8 cellular contexts compared by ENCODE assay signal in the genomic region with DNA sequence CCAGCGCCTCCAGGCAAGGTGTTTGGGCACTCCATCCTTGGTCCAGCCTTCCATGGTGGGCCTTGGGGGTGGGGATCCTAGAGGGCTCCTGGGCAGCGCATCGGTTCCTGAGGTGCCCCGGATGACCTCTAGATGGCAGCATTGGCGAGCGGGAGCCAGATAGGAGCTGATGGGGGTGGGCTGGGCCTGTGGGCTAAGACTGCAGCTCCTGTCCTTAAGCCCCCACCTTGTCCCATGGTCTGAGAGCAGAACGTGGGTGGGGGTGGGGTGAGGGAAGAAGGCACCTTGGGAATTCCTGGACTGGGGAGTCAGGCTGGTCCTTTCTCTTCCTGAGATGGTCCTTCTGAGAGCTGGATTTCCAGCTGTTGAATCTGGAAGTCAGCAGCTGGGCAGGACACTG.
DNase-seq lines count a peak whose midpoint lies in the region; ATAC-seq, FAIRE-seq and TF ChIP-seq lines count a peak whose summit lies in the region.

No MANE protein-coding gene starts in this region.

- no peaks in the 10 kb centered on the region for H3K27me3 ChIP-seq in BE2C

- no peak overlapping the region for H3K4me3 ChIP-seq in BE2C (ENCODE audit: low read depth, low read length)
- no peak overlapping the region for H3K4me3 ChIP-seq in fibroblast of mammary gland (ENCODE audit: control insufficient read depth, low read depth, low read length)

- H3K4me1 ChIP-seq in BE2C, result no peaks in the 10 kb centered on the region; the same call in 1 of the 2 replicates

- DNase-seq in BE2C (peak; percentile 73), H4 (ENCODE audit: low spot score) (peak; percentile 44), NCI-H69 (lab: John Stamatoyannopoulos, UW) (peak; percentile 71), activated T-cell treated with anti-CD3 and anti-CD28 coated beads for 1 hour (ENCODE audit: low read depth) (peak; percentile 39), fibroblast of mammary gland (ENCODE audit: low read depth) (peak; percentile 25), nucleus accumbens (lab: John Stamatoyannopoulos, UW) (peak in 44 of 56 donors; percentile 1 to 67 (median 18)), urothelium cell line (ENCODE audit: low spot score) (peak; percentile 82)

- H3K36me3 ChIP-seq in BE2C, result no peaks in the 10 kb centered on the region

- no peak for ATAC-seq in HG02973 (IDR thresholded peaks at IDR 0.05; ENCODE audit: unreplicated experiment)

- H3K9me3 ChIP-seq in BE2C, result no peaks in the 10 kb centered on the region

- peak; percentile 70 for TF ChIP-seq CTCF in BE2C (IDR thresholded peaks at IDR 0.05; ENCODE audit: low read depth, low read length)
- TF ChIP-seq CTCF in fibroblast of mammary gland (conservative IDR thresholded peaks at IDR 0.05; ENCODE audit: control insufficient read depth, insufficient read depth, low read depth, low read length), result peak; percentile 77

- no peak for FAIRE-seq in urothelium cell line (lab: Jason Lieb, UNC)

Comparison
In these comparisons a context has a peak if more than half of its experiments do, and no peak if none do; other contexts are left out.
1. DNase-seq: peak in every context shown above with its lines; median percentile 82 in urothelium cell line; 73 in BE2C; 71 in NCI-H69; 44 in H4; 39 in activated T-cell treated with anti-CD3 and anti-CD28 coated beads for 1 hour; 25 in fibroblast of mammary gland; 18 in nucleus accumbens.